19 cellular contexts compared by ENCODE assay signal in genomic region chr1:80083892-80084291, GRCh38.
DNase-seq lines count a peak whose midpoint lies in the region; ATAC-seq, FAIRE-seq and TF ChIP-seq lines count a peak whose summit lies in the region.
"Had no signal": no experiment of that assay in that cellular context is flagged by ENCODE, and none has a peak within 500 bp of the region (broad histone marks: within the 10 kb centered on the region; RNA-seq: fewer than 3 reads in every experiment).

No MANE protein-coding gene starts in this region.

- no peak overlapping the region for H3K9ac ChIP-seq in endothelial cell of umbilical vein (replicated peaks; ENCODE audit: extremely low read depth, insufficient read depth, low read length)
- H3K9ac ChIP-seq: BLaER1 treated with 17β-estradiol and CSF1 and Interleukin-3, amounts not matched to agents 10 nM and 100 nM had no signal

- no peak overlapping the region for H3K4me2 ChIP-seq in endothelial cell of umbilical vein (ENCODE audit: insufficient read depth, low read length)
- H3K4me2 ChIP-seq: BLaER1 treated with 17β-estradiol and CSF1 and Interleukin-3, amounts not matched to agents 10 nM and 100 nM; GM23338 had no signal

- no peaks in the 10 kb centered on the region for H3K27me3 ChIP-seq in endothelial cell of umbilical vein (ENCODE audit: control insufficient read depth in 2 of 2, insufficient read depth in 2 of 2, low read length in 2 of 2)
- H3K27me3 ChIP-seq: BLaER1 treated with 17β-estradiol and CSF1 and Interleukin-3, amounts not matched to agents 10 nM and 100 nM; Peyer's patch had no signal

- DNase-seq in NCI-H345 (lab: John Stamatoyannopoulos, UW) (peak; percentile 36), NCI-H345 treated with DMSO at 0.1 percent for 48 hours (lab: John Stamatoyannopoulos, UW; ENCODE audit: unreplicated experiment) (no peak), HuH-7 (ENCODE audit: low spot score) (peak; percentile 5), NCI-H69 (lab: John Stamatoyannopoulos, UW) (peak; percentile 35), endothelial cell of umbilical vein (ENCODE audit: low read depth, low spot score) (peak; percentile 2), NOMO-1 (lab: John Stamatoyannopoulos, UW; ENCODE audit: unreplicated experiment in 2 of 2) (no peak)
- DNase-seq: CD8-positive, alpha-beta memory T cell; GF-D8; HCEC 1CT; NCI-H1105; NCI-H1930; NCI-H2227 treated with DMSO at 0.1 percent for 48 hours; Peyer's patch; T-cell had no signal

- no peak for FAIRE-seq in endothelial cell of umbilical vein (lab: Jason Lieb, UNC)

- no peaks in the 10 kb centered on the region for H3K9me3 ChIP-seq in endothelial cell of umbilical vein (replicated peaks; ENCODE audit: control insufficient read depth, insufficient read depth, low read length)
- H3K9me3 ChIP-seq: BLaER1 treated with 17β-estradiol and CSF1 and Interleukin-3, amounts not matched to agents 10 nM and 100 nM; Peyer's patch had no signal

- peak overlapping the region; percentile 29 for H2AFZ ChIP-seq in endothelial cell of umbilical vein (ENCODE audit: low read depth, low read length)
- H2AFZ ChIP-seq: GM23338 had no signal

- H3K4me3 ChIP-seq in endothelial cell of umbilical vein (replicated peaks in 1 of 3; ENCODE audit: insufficient read depth in 1 of 3, low read depth in 1 of 3, low read length in 3 of 3), result no peak overlapping the region
- H3K4me3 ChIP-seq: BLaER1 treated with 17β-estradiol and CSF1 and Interleukin-3, amounts not matched to agents 10 nM and 100 nM; GM23338; Peyer's patch had no signal

- no peaks in the 10 kb centered on the region for H3K79me2 ChIP-seq in endothelial cell of umbilical vein (ENCODE audit: control insufficient read depth, insufficient read depth, low read length)

- CTCF ChIA-PET in endothelial cell of umbilical vein (lab: Charles Lee), result interaction anchor here (0.7 kb wide), 1 partner anchor 31 kb away, joined by 4 read pairs; no protein-coding TSS in a partner anchor

- H3K9me1 ChIP-seq in endothelial cell of umbilical vein (replicated peaks; ENCODE audit: control insufficient read depth, extremely low read depth, insufficient read depth, low read length), result no peaks in the 10 kb centered on the region

- no peak for ATAC-seq in GM18858 (IDR thresholded peaks at IDR 0.05; ENCODE audit: unreplicated experiment)
- ATAC-seq in GM18909 (IDR thresholded peaks at IDR 0.05; ENCODE audit: poor library complexity, unreplicated experiment), result no peak
- ATAC-seq: GM23338, SK-N-SH treated with all-trans-retinoic acid at 6 μM for 48 hours, T-cell had no signal

- H3K27ac ChIP-seq in endothelial cell of umbilical vein (ENCODE audit: insufficient read depth, low read depth, low read length), result no peak overlapping the region
- H3K27ac ChIP-seq: BLaER1 treated with 17β-estradiol and CSF1 and Interleukin-3, amounts not matched to agents 10 nM and 100 nM; Peyer's patch had no signal

- no TSS peak for BruUV-seq in endothelial cell of umbilical vein (replicated peaks; lab: Mats Ljungman, UMichigan)

- POLR2A ChIA-PET in endothelial cell of umbilical vein (lab: Charles Lee), result no interaction called here

- no peaks in the 10 kb centered on the region for H4K20me1 ChIP-seq in endothelial cell of umbilical vein (replicated peaks; ENCODE audit: control insufficient read depth, extremely low read depth, insufficient read depth, low read length)
- H4K20me1 ChIP-seq: BLaER1 treated with 17β-estradiol and CSF1 and Interleukin-3, amounts not matched to agents 10 nM and 100 nM had no signal

- dilution Hi-C loops in endothelial cell of umbilical vein (cut with MboI; ENCODE audit: extremely low pct_ligation_motif_present, low sequenced_read_pairs), result no loop called here

- TF ChIP-seq CTCF in endothelial cell of umbilical vein (IDR thresholded peaks at IDR 0.05; ENCODE audit: extremely low read depth in 1 of 2, insufficient read depth in 1 of 2, low read depth in 1 of 2, low read length in 2 of 2), result no peak

- TF ChIP-seq POLR2A in endothelial cell of umbilical vein (IDR thresholded peaks at IDR 0.05; ENCODE audit: low read depth, low read length), result no peak

- intact Hi-C loops in endothelial cell of umbilical vein (cut with micrococcal nuclease), result no loop called here

- H3K4me1 ChIP-seq in endothelial cell of umbilical vein (ENCODE audit: control insufficient read depth, extremely low read depth, insufficient read depth, low read length), result no peaks in the 10 kb centered on the region
- H3K4me1 ChIP-seq: BLaER1 treated with 17β-estradiol and CSF1 and Interleukin-3, amounts not matched to agents 10 nM and 100 nM; Peyer's patch had no signal

- H3K36me3 ChIP-seq in endothelial cell of umbilical vein (ENCODE audit: control insufficient read depth in 2 of 2, extremely low read depth in 1 of 2, insufficient read depth in 2 of 2, low read length in 2 of 2), result no peaks in the 10 kb centered on the region
- H3K36me3 ChIP-seq: BLaER1 treated with 17β-estradiol and CSF1 and Interleukin-3, amounts not matched to agents 10 nM and 100 nM; Peyer's patch had no signal

TF ChIP-seq in endothelial cell of umbilical vein, 7 proteins besides CTCF, POLR2A, EP300 and RAD21:
- TF ChIP-seq, protein P1, sequence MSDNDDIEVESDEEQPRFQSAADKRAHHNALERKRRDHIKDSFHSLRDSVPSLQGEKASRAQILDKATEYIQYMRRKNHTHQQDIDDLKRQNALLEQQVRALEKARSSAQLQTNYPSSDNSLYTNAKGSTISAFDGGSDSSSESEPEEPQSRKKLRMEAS (IDR thresholded peaks at IDR 0.05; ENCODE audit: insufficient read depth, insufficient read length), result no peak
TF ChIP-seq in endothelial cell of umbilical vein: peak in this region for 0.

Comparison
In these comparisons a context has a peak if more than half of its experiments do, and no peak if none do; other contexts are left out.
1. DNase-seq: peak in NCI-H345 (single experiment), HuH-7 (single experiment), NCI-H69 (single experiment) and endothelial cell of umbilical vein (single experiment); none in NCI-H345 treated with DMSO at 0.1 percent for 48 hours (single experiment) and NOMO-1 (0 of 2).